In the genomic region with DNA sequence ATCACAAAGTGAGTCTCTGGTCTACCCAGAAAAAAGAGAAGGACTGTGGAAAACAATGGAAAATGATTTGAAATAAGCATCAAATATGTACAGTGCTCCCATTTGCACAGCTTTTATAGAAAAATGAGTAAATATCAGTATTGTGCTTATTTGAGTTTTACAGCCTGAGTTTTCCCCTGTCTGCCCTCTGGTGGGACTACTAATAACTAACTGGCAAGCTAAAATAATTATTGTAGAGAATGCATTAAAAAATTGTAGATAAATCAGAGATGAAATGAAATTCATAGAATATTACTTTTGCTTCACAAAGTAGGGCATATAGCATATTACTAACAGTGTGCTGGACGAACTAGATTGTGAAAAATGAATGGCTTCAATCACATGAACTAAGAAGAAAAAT, we compare ENCODE assay signal across 2 cellular contexts.
TF ChIP-seq lines count a peak whose summit lies in the region.

No MANE protein-coding gene starts in this region.

TF ChIP-seq in liver, 16 proteins besides CTCF, POLR2A, EP300 and RAD21 (continued from another document):
- TF ChIP-seq, protein P1, sequence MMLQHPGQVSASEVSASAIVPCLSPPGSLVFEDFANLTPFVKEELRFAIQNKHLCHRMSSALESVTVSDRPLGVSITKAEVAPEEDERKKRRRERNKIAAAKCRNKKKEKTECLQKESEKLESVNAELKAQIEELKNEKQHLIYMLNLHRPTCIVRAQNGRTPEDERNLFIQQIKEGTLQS (IDR thresholded peaks at IDR 0.05) = no peak
- no peak for TF ChIP-seq SP1 (IDR thresholded peaks at IDR 0.05)
- TF ChIP-seq, protein P2, sequence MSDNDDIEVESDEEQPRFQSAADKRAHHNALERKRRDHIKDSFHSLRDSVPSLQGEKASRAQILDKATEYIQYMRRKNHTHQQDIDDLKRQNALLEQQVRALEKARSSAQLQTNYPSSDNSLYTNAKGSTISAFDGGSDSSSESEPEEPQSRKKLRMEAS (IDR thresholded peaks at IDR 0.05) = no peak
- TF ChIP-seq, protein P3, sequence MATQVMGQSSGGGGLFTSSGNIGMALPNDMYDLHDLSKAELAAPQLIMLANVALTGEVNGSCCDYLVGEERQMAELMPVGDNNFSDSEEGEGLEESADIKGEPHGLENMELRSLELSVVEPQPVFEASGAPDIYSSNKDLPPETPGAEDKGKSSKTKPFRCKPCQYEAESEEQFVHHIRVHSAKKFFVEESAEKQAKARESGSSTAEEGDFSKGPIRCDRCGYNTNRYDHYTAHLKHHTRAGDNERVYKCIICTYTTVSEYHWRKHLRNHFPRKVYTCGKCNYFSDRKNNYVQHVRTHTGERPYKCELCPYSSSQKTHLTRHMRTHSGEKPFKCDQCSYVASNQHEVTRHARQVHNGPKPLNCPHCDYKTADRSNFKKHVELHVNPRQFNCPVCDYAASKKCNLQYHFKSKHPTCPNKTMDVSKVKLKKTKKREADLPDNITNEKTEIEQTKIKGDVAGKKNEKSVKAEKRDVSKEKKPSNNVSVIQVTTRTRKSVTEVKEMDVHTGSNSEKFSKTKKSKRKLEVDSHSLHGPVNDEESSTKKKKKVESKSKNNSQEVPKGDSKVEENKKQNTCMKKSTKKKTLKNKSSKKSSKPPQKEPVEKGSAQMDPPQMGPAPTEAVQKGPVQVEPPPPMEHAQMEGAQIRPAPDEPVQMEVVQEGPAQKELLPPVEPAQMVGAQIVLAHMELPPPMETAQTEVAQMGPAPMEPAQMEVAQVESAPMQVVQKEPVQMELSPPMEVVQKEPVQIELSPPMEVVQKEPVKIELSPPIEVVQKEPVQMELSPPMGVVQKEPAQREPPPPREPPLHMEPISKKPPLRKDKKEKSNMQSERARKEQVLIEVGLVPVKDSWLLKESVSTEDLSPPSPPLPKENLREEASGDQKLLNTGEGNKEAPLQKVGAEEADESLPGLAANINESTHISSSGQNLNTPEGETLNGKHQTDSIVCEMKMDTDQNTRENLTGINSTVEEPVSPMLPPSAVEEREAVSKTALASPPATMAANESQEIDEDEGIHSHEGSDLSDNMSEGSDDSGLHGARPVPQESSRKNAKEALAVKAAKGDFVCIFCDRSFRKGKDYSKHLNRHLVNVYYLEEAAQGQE (IDR thresholded peaks at IDR 0.05) = no peak

TF ChIP-seq in HepG2, 621 proteins besides CTCF, POLR2A, EP300 and RAD21 (continued from another document):
- TF ChIP-seq, protein P4, sequence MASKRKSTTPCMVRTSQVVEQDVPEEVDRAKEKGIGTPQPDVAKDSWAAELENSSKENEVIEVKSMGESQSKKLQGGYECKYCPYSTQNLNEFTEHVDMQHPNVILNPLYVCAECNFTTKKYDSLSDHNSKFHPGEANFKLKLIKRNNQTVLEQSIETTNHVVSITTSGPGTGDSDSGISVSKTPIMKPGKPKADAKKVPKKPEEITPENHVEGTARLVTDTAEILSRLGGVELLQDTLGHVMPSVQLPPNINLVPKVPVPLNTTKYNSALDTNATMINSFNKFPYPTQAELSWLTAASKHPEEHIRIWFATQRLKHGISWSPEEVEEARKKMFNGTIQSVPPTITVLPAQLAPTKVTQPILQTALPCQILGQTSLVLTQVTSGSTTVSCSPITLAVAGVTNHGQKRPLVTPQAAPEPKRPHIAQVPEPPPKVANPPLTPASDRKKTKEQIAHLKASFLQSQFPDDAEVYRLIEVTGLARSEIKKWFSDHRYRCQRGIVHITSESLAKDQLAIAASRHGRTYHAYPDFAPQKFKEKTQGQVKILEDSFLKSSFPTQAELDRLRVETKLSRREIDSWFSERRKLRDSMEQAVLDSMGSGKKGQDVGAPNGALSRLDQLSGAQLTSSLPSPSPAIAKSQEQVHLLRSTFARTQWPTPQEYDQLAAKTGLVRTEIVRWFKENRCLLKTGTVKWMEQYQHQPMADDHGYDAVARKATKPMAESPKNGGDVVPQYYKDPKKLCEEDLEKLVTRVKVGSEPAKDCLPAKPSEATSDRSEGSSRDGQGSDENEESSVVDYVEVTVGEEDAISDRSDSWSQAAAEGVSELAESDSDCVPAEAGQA (IDR thresholded peaks at IDR 0.05; ENCODE audit: low read depth) = no peak
- TF ChIP-seq, protein P4 (CRISPR knock-in tag; IDR thresholded peaks at IDR 0.05; ENCODE audit: borderline replicate concordance) = no peak
- TF ChIP-seq AKAP8 (CRISPR knock-in tag; IDR thresholded peaks at IDR 0.05) = no peak
TF ChIP-seq in HepG2: peak in this region for 0.
